Comparison of ENCODE assay signal across 27 cellular contexts in genomic region chrX:142593470-142593869, GRCh38.
"Had no signal": no experiment of that assay in that cellular context is flagged by ENCODE, and none has a peak within 500 bp of the region (broad histone marks: within the 10 kb centered on the region; RNA-seq: fewer than 3 reads in every experiment).

No MANE protein-coding gene starts in this region.

- H3K9ac ChIP-seq: KMS-11, SK-N-SH had no signal

- H3K4me3 ChIP-seq: Peyer's patch, SJSA1 had no signal

- H3K9me3 ChIP-seq: Peyer's patch, SJSA1, SK-N-SH had no signal

- H3K36me3 ChIP-seq: Peyer's patch, SJSA1 had no signal

- ATAC-seq: T-cell had no signal

- DNase-seq: Karpas-422, MM.1S, MV-4-11, NCI-H1092, NCI-H1105, NCI-H1417 treated with DMSO at 0.1 percent for 48 hours, NCI-H1436 treated with DMSO at 0.1 percent for 48 hours, NCI-H1694 treated with DMSO at 0.1 percent for 48 hours, NCI-H187 treated with DMSO at 0.1 percent for 48 hours, NCI-H2029, NCI-H2081, NCI-H2171 treated with DMSO at 0.1 percent for 48 hours, NCI-H2227 treated with DMSO at 0.1 percent for 48 hours, NCI-H345, NCI-H446, NCI-H510A treated with DMSO at 0.1 percent for 48 hours, NCI-H524 treated with DMSO at 0.1 percent for 48 hours, NCI-H526 treated with DMSO at 0.1 percent for 48 hours, NCI-H774, Peyer's patch, Right ventricle myocardium superior, RPMI8226, SHP77 treated with DMSO at 0.1 percent for 48 hours, SK-N-SH, T-cell had no signal

- H3K27ac ChIP-seq: KMS-11, Peyer's patch, SJSA1 had no signal

- H3K27me3 ChIP-seq: Peyer's patch, SJSA1 had no signal

- H3K4me1 ChIP-seq: Peyer's patch, SJSA1 had no signal

- H3K4me2 ChIP-seq: KMS-11, SK-N-SH had no signal
